In the genomic region with DNA sequence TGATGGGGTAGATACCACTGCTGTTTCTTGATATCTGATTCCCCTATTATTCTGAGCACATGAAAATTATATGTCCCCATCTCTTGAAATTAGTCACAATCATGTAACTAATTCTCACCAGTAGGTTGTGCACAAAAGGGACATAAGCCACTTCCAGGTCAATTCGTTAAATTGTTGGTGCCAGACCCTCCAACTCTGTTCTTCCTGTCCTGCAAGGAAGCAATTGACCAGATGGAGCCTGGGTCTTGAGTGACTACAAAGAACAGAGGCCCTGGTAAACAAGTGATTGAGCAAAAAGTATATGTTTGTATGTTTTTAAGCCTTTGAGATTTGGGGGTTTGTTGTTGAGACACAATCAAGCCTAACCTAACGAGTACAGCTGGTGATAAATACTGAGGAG, we compare ENCODE assay signal across 25 cellular contexts. TPM values are rescaled to one million over a fixed set of nuclear protein-coding genes. Genes with fewer than 3 reads are reported as not detected.
DNase-seq lines count a peak whose midpoint lies in the region; ATAC-seq, FAIRE-seq and TF ChIP-seq lines count a peak whose summit lies in the region.
"Had no signal": no experiment of that assay in that cellular context is flagged by ENCODE, and none has a peak within 500 bp of the region (broad histone marks: within the 10 kb centered on the region; RNA-seq: fewer than 3 reads in every experiment).

No MANE protein-coding gene starts in this region.

- no peak overlapping the region for H2BK5ac ChIP-seq in H1 (ENCODE audit: low read depth, low read length)

- TF ChIP-seq CTCF in GM23338 (conservative IDR thresholded peaks at IDR 0.05; ENCODE audit: low read depth in 2 of 2) (no peak), H1 (IDR thresholded peaks at IDR 0.05; ENCODE audit: control extremely low read depth in 1 of 3, insufficient read depth in 1 of 3, low read depth in 1 of 3, low read length in 3 of 3) (no peak), suprapubic skin (IDR thresholded peaks at IDR 0.05) (no peak), A673 (conservative IDR thresholded peaks at IDR 0.05; ENCODE audit: low read depth, low read length) (no peak)

- no peak overlapping the region for H4K8ac ChIP-seq in H1 (ENCODE audit: extremely low read depth, insufficient read depth, low read length)

- ATAC-seq in GM23338 (no peak), GM19463 (IDR thresholded peaks at IDR 0.05; ENCODE audit: unreplicated experiment) (no peak), GM19467 (IDR thresholded peaks at IDR 0.05; ENCODE audit: unreplicated experiment) (no peak)
- ATAC-seq: A549, GM12878 had no signal

- H3K27me3 ChIP-seq in GM23338 (ENCODE audit: insufficient read depth) (no peaks in the 10 kb centered on the region), H1 (replicated peaks in 1 of 4; ENCODE audit: control insufficient read depth in 3 of 4, extremely low read depth in 1 of 4, insufficient read depth in 3 of 4, low read length in 3 of 4) (no peaks in the 10 kb centered on the region), muscle layer of duodenum (ENCODE audit: low read depth, low read length) (no peaks in the 10 kb centered on the region), suprapubic skin (no peaks in the 10 kb centered on the region), A673 (replicated peaks; ENCODE audit: insufficient read depth, low read depth, low read length, poor library complexity) (no peaks in the 10 kb centered on the region)

- H3K79me2 ChIP-seq in GM23338 (replicated peaks; ENCODE audit: insufficient read depth) (no peaks in the 10 kb centered on the region), H1 (ENCODE audit: control insufficient read depth in 1 of 2, insufficient read depth in 2 of 2, low read length in 2 of 2) (no peaks in the 10 kb centered on the region)

- H3K4me3 ChIP-seq in GM23338 (no peak overlapping the region), H1 (ENCODE audit: extremely low read depth in 1 of 4, insufficient read depth in 2 of 4, low read depth in 3 of 4, low read length in 4 of 4) (no peak overlapping the region), muscle layer of duodenum (ENCODE audit: low read depth in 1 of 2, low read length in 2 of 2) (no peak overlapping the region), suprapubic skin (no peak overlapping the region), A673 (ENCODE audit: low read depth, low read length, poor library complexity, severe bottlenecking) (no peak overlapping the region)
- H3K4me3 ChIP-seq: A549, GM12878 had no signal

- no peaks in the 10 kb centered on the region for H3K27me3 Mint-ChIP-seq in GM23338 (ENCODE audit: insufficient read depth, low read depth, poor library complexity)

- WGBS in H1 (ENCODE audit: extremely low coverage in 1 of 2, insufficient coverage in 1 of 2, insufficient read length in 1 of 2, insufficient replicate concordance in 2 of 2, low coverage in 1 of 2, low lambda C conversion rate in 2 of 2, missing lambda C conversion rate in 1 of 2), 2 experiments: 92% methylated on average over 2 of the region's 2 CpGs; no CpG with 5 or more reads in 1 of the 2 experiments
- WGBS in suprapubic skin: 80% methylated on average over 2 of the region's 2 CpGs

- TF ChIP-seq RAD21 in H1 (IDR thresholded peaks at IDR 0.05 in 1 of 2, conservative IDR thresholded peaks at IDR 0.05 in 1 of 2; ENCODE audit: low read depth in 2 of 2, low read length in 2 of 2): no peak

- H3K18ac ChIP-seq in H1 (ENCODE audit: extremely low read depth, low read length): no peak overlapping the region

- H3K9me3 ChIP-seq in H1 (ENCODE audit: insufficient read depth in 2 of 2, low read depth in 1 of 2, low read length in 1 of 2): peaks cover 2 to 5% of the 10 kb centered on the region in 2 experiments; a peak in 1 of 4 replicates
- H3K9me3 ChIP-seq in muscle layer of duodenum (ENCODE audit: control insufficient read depth in 1 of 2, low read length in 2 of 2): no peaks in the 10 kb centered on the region
- no peaks in the 10 kb centered on the region for H3K9me3 ChIP-seq in suprapubic skin
- H3K9me3 ChIP-seq in A673 (ENCODE audit: low read depth, low read length, poor library complexity, severe bottlenecking): peaks cover 10% of the 10 kb centered on the region

- H2BK12ac ChIP-seq in H1 (ENCODE audit: low read depth, low read length): no peak overlapping the region

- H3K4me1 ChIP-seq in GM23338 (ENCODE audit: insufficient read depth): no peaks in the 10 kb centered on the region
- no peaks in the 10 kb centered on the region for H3K4me1 ChIP-seq in H1 (replicated peaks in 1 of 4; ENCODE audit: control insufficient read depth in 3 of 4, insufficient read depth in 4 of 4, low read length in 3 of 4)
- H3K4me1 ChIP-seq in muscle layer of duodenum (ENCODE audit: control insufficient read depth in 1 of 2, insufficient read depth in 2 of 2, low read length in 2 of 2): no peaks in the 10 kb centered on the region
- H3K4me1 ChIP-seq in suprapubic skin: peaks cover 9% of the 10 kb centered on the region
- no peaks in the 10 kb centered on the region for H3K4me1 ChIP-seq in A673 (ENCODE audit: insufficient read depth, low read length, poor library complexity, severe bottlenecking)
- H3K4me1 ChIP-seq: A549 had no signal

- H3K4ac ChIP-seq in H1 (replicated peaks; ENCODE audit: insufficient read length, low read depth, low read length): no peak overlapping the region

- H3K9me3 Mint-ChIP-seq in GM23338: peaks cover 14% of the 10 kb centered on the region

- no peaks in the 10 kb centered on the region for H3K9me2 ChIP-seq in GM23338 (ENCODE audit: insufficient read depth)

- DNase-seq in GM23338 (ENCODE audit: low spot score): no peak
- no peak for DNase-seq in H1 (ENCODE audit: low read depth in 1 of 2, low spot score in 2 of 2)
- DNase-seq in suprapubic skin (ENCODE audit: low spot score in 2 of 2): no peak
- DNase-seq in activated CD4-positive, alpha-beta T cell treated with anti-CD3 and anti-CD28 coated beads for 1 hour: no peak
- no peak for DNase-seq in A673 (ENCODE audit: low spot score)
- DNase-seq: CD4-positive, CD25-positive, alpha-beta regulatory T cell; COR-L47; DMS79; GM23248; HCEC 1CT; KG1; NCI-H1105; NCI-H146; NCI-H2029; NCI-H2227 treated with DMSO at 0.1 percent for 48 hours; NCI-H524; NCI-H774; NK-92 treated with Interleukin-12 subunit alpha and Interleukin-12 subunit beta, amount 100 ng/mL, for 24 hours had no signal

- no peak overlapping the region for H3K9ac ChIP-seq in H1 (replicated peaks in 1 of 4; ENCODE audit: extremely low read depth in 1 of 4, low read depth in 3 of 4, low read length in 3 of 4)

- intact Hi-C loops in A673 (cut with micrococcal nuclease; ENCODE audit: unreplicated experiment): no loop called here

- peaks cover 9% of the 10 kb centered on the region; the same call in 1 of the 3 replicates for H3K36me3 Mint-ChIP-seq in GM23338 (ENCODE audit: low read depth)
- H3K36me3 Mint-ChIP-seq: CD4-positive, CD25-positive, alpha-beta regulatory T cell had no signal

- H4K5ac ChIP-seq in H1 (ENCODE audit: insufficient read length, low read depth, low read length): no peak overlapping the region

- no peaks in the 10 kb centered on the region; the same call in 1 of the 2 replicates for H3K23me2 ChIP-seq in H1 (ENCODE audit: low read depth, low read length)

- H2BK120ac ChIP-seq in H1 (replicated peaks; ENCODE audit: low read depth, low read length): no peak overlapping the region

- H3K4me1 Mint-ChIP-seq in GM23338: no peaks in the 10 kb centered on the region
- H3K4me1 Mint-ChIP-seq: CD4-positive, CD25-positive, alpha-beta regulatory T cell had no signal

- CTCF ChIA-PET in H1 (lab: Charles Lee; ENCODE audit: partially characterized antibody) (no interaction called here), A673 (lab: Charles Lee) (no interaction called here)

- no peak for TF ChIP-seq EP300 in H1 (IDR thresholded peaks at IDR 0.05; ENCODE audit: borderline replicate concordance in 1 of 2, low read depth in 2 of 2, low read length in 2 of 2)
- TF ChIP-seq EP300 in suprapubic skin (IDR thresholded peaks at IDR 0.05): no peak

- no peak overlapping the region for H3K4me3 Mint-ChIP-seq in GM23338
- H3K4me3 Mint-ChIP-seq: CD4-positive, CD25-positive, alpha-beta regulatory T cell had no signal

- no peak overlapping the region for H3K56ac ChIP-seq in H1 (replicated peaks; ENCODE audit: insufficient read length, low read depth, low read length)

- no peak overlapping the region for H2AK5ac ChIP-seq in H1 (ENCODE audit: low read depth, low read length)

- no peak overlapping the region for H3K27ac Mint-ChIP-seq in GM23338
- H3K27ac Mint-ChIP-seq: CD4-positive, CD25-positive, alpha-beta regulatory T cell had no signal

- H3K27ac ChIP-seq in GM23338 (ENCODE audit: low read depth) (no peak overlapping the region), H1 (ENCODE audit: low read depth, low read length) (no peak overlapping the region), muscle layer of duodenum (ENCODE audit: low read length) (peak overlapping the region; percentile 68), suprapubic skin (peak overlapping the region; percentile 71), A673 (ENCODE audit: low read depth, low read length, poor library complexity, severe bottlenecking) (no peak overlapping the region)
- H3K27ac ChIP-seq: A549, HL-60 had no signal

- H3K4me2 ChIP-seq in GM23338 (no peak overlapping the region), H1 (ENCODE audit: insufficient read depth in 1 of 2, low read depth in 2 of 2, low read length in 2 of 2) (no peak overlapping the region)
- H3K4me2 ChIP-seq: A549 had no signal

- H4K20me1 ChIP-seq in GM23338 (replicated peaks; ENCODE audit: insufficient read depth) (no peaks in the 10 kb centered on the region), H1 (replicated peaks in 1 of 2; ENCODE audit: control insufficient read depth in 1 of 2, insufficient read depth in 2 of 2, low read length in 2 of 2) (no peaks in the 10 kb centered on the region)

- no peaks in the 10 kb centered on the region for H3K79me1 ChIP-seq in H1 (ENCODE audit: low read depth, low read length)

- no peak overlapping the region for H2BK15ac ChIP-seq in H1 (ENCODE audit: low read length)

- H3K36me3 ChIP-seq in GM23338 (ENCODE audit: insufficient read depth): no peaks in the 10 kb centered on the region
- no peaks in the 10 kb centered on the region for H3K36me3 ChIP-seq in H1 (ENCODE audit: control insufficient read depth in 2 of 4, insufficient read depth in 4 of 4, low read length in 3 of 4)
- H3K36me3 ChIP-seq in muscle layer of duodenum (ENCODE audit: control insufficient read depth in 1 of 2, insufficient read depth in 2 of 2, low read length in 2 of 2): peaks cover 0 to 3% of the 10 kb centered on the region in 2 donors
- no peaks in the 10 kb centered on the region for H3K36me3 ChIP-seq in suprapubic skin
- H3K36me3 ChIP-seq in A673 (ENCODE audit: insufficient read depth, low read length, poor library complexity, severe bottlenecking): no peaks in the 10 kb centered on the region

- H3F3A ChIP-seq in GM23338 (replicated peaks; ENCODE audit: low read depth): no peaks in the 10 kb centered on the region

- peak overlapping the region; percentile 24; the same call in 1 of the 2 replicates for H2AFZ ChIP-seq in GM23338
- H2AFZ ChIP-seq in H1 (ENCODE audit: low read length): 0 out of 2 replicates have a peak overlapping the region, but pooled peaks have one; percentile 30
- H2AFZ ChIP-seq: GM23248 had no signal

- no peak overlapping the region for H3K23ac ChIP-seq in H1 (ENCODE audit: insufficient read length)

- no peak overlapping the region for H2BK20ac ChIP-seq in H1 (ENCODE audit: low read length)

- H4K91ac ChIP-seq in H1 (replicated peaks; ENCODE audit: insufficient read length, low read length): no peak overlapping the region

- POLR2A ChIA-PET in H1 (lab: Charles Lee; ENCODE audit: partially characterized antibody): interaction anchor here (0.6 kb wide), 1 partner anchor 578 kb away, joined by 3 read pairs; no protein-coding TSS in a partner anchor
- POLR2A ChIA-PET in A673 (lab: Charles Lee; ENCODE audit: low non-redundant PET): no interaction called here

- TF ChIP-seq POLR2A in H1 (IDR thresholded peaks at IDR 0.05; ENCODE audit: control extremely low read depth in 1 of 2, low read depth in 2 of 2, low read length in 2 of 2) (no peak), suprapubic skin (IDR thresholded peaks at IDR 0.05) (no peak)

- no peak overlapping the region for H3K14ac ChIP-seq in H1 (ENCODE audit: insufficient read length)

- no TSS peak for BruUV-seq in A673 (replicated peaks; lab: Mats Ljungman, UMichigan)

- no peak for FAIRE-seq in H1 (lab: Jason Lieb, UNC)
- FAIRE-seq: A549, GM12878 had no signal

RNA-seq across cellular contexts. Expression of gene ABI3BP, which starts 36.9 kb away (rescaled TPM):
- total RNA-seq in GM23338 (2014; rRNA removed; shearing (Covaris generic)): 0.39 and 0.42 TPM in 2 replicates
- polyA plus RNA-seq in GM23338 (2016; fragmentation: Nextera tagmentation; extraction: Ambion mirVana): 0.24 and 0.57 TPM in 2 replicates
- 0.32 TPM in 1 of 2 replicates, not detected in the other for total RNA-seq in H1 (2021; fragmentation: NEBNext Ultra II Directional; extraction: Animal tissue kit (Norgen Biotek cat#: 25700))
- polyA plus RNA-seq in H1 (2011; rRNA removed): 0.08 TPM in 1 of 2 replicates, not detected in the other
- 0.06 TPM for polyA plus RNA-seq in H1 (2011; cell fraction: cytosol; rRNA removed)
- polyA plus RNA-seq in H1 (2011; cell fraction: nucleus; rRNA removed): 0.03 TPM
- polyA plus RNA-seq in H1 (2012, experiment 1 of 2): 0.15 to 0.28 TPM in 2 of 4 replicates, not detected in the others
- 0.07 TPM for polyA plus RNA-seq in H1 (2012, experiment 2 of 2)
- 0.16 TPM for polyA plus RNA-seq in H1 (2013, experiment 1 of 2)
- polyA plus RNA-seq in H1 (2013, experiment 2 of 2): 0.13 TPM
- not detected in 2 replicates for polyA minus RNA-seq in H1 (2011; rRNA and poly(A)+ RNA removed)
- not detected for polyA minus RNA-seq in H1 (2011; cell fraction: cytosol; rRNA and poly(A)+ RNA removed)
- polyA minus RNA-seq in H1 (2011; cell fraction: nucleus; rRNA and poly(A)+ RNA removed): not detected
- 10 to 100 TPM; 20.6 to 54.4 (median 38.4) TPM for total RNA-seq in suprapubic skin
- total RNA-seq in A673 (2021): 4.3 and 5.2 TPM in 2 replicates
- total RNA-seq: CD4-positive, CD25-positive, alpha-beta regulatory T cell; HT-29 had no signal

Comparison
In these comparisons a context has a peak if more than half of its experiments do, and no peak if none do; other contexts are left out.
1. H3K27ac ChIP-seq: peak in muscle layer of duodenum (single experiment) and suprapubic skin (single experiment); none in GM23338 (single experiment), H1 (single experiment) and A673 (single experiment).